8 cellular contexts compared by ENCODE assay signal in genomic region chr2:73283545-73284295, GRCh38. TPM values are rescaled to one million over a fixed set of nuclear protein-coding genes. Genes with fewer than 3 reads are reported as not detected.
DNase-seq lines count a peak whose midpoint lies in the region; ATAC-seq, FAIRE-seq and TF ChIP-seq lines count a peak whose summit lies in the region.

No MANE protein-coding gene starts in this region.

- H3K9me3 Mint-ChIP-seq in activated naive CD8-positive, alpha-beta T cell treated with anti-CD3 and anti-CD28 coated beads, Interleukin-2, amount 50 U/mL, for 24 hours: no peaks in the 10 kb centered on the region

- peaks cover 14% of the 10 kb centered on the region for H3K79me2 ChIP-seq in MM.1S (ENCODE audit: low read length)

- H3K27ac ChIP-seq in MM.1S (ENCODE audit: low read length): no peak overlapping the region

- H3K27me3 ChIP-seq in MM.1S (replicated peaks; ENCODE audit: insufficient read depth, low read length): 0 out of 2 replicates have a peak, but pooled peaks cover 6% of the 10 kb centered on the region

- no peak for TF ChIP-seq CTCF in MM.1S (IDR thresholded peaks at IDR 0.05; ENCODE audit: low read length)

- peak; percentile 35; the same call in 1 of the 2 replicates for TF ChIP-seq POLR2A in GM12892 (IDR thresholded peaks at IDR 0.05; ENCODE audit: low read depth, low read length)

- H3K36me3 ChIP-seq in MM.1S (replicated peaks; ENCODE audit: insufficient read depth, low read length): no peaks in the 10 kb centered on the region

- no peaks in the 10 kb centered on the region for H4K20me1 ChIP-seq in MM.1S (ENCODE audit: insufficient read depth, low read length)

- peak; percentile 84 for FAIRE-seq in GM12892 (lab: Jason Lieb, UNC)

- H2AFZ ChIP-seq in MM.1S (ENCODE audit: low read length): peak overlapping the region; percentile 86

- peak overlapping the region; percentile 78 for H3K4me3 ChIP-seq in MM.1S (ENCODE audit: low read length)
- H3K4me3 ChIP-seq in iPS-18c (ENCODE audit: insufficient read depth, low read depth, low read length): peak overlapping the region; percentile 82

- ATAC-seq in GM21825 (IDR thresholded peaks at IDR 0.05; ENCODE audit: unreplicated experiment): peak; percentile 22
- ATAC-seq in activated naive CD8-positive, alpha-beta T cell treated with anti-CD3 and anti-CD28 coated beads, Interleukin-2, amount 50 U/mL, for 24 hours: peak; percentile 29

- H3K4me1 Mint-ChIP-seq in activated naive CD8-positive, alpha-beta T cell treated with anti-CD3 and anti-CD28 coated beads, Interleukin-2, amount 50 U/mL, for 24 hours: peaks cover 34% of the 10 kb centered on the region

- H3K9me3 ChIP-seq in MM.1S (replicated peaks; ENCODE audit: insufficient read depth, low read length) (no peaks in the 10 kb centered on the region), iPS-18c (ENCODE audit: control insufficient read depth, insufficient read depth, low read length) (no peaks in the 10 kb centered on the region)

- peak overlapping the region; percentile 57; the same call in 1 of the 2 replicates for H3K9ac ChIP-seq in MM.1S (ENCODE audit: low read length)

- no peaks in the 10 kb centered on the region for H3K9me2 ChIP-seq in MM.1S (replicated peaks; ENCODE audit: insufficient read depth, low read length)

- H3K27me3 Mint-ChIP-seq in activated naive CD8-positive, alpha-beta T cell treated with anti-CD3 and anti-CD28 coated beads, Interleukin-2, amount 50 U/mL, for 24 hours: peaks cover 5% of the 10 kb centered on the region

- DNase-seq in GM12892 (ENCODE audit: insufficient read length) (no peak), MM.1S (peak; percentile 50), activated gamma-delta T cell treated with Interleukin-2 at 50 U/mL for 16 hours (no peak), AG08395 (ENCODE audit: low spot score) (no peak)
- DNase-seq in activated naive CD8-positive, alpha-beta T cell treated with anti-CD3 and anti-CD28 coated beads, Interleukin-2, amount 50 U/mL, for 24 hours: peak; percentile 62
- DNase-seq in stimulated activated CD4-positive, alpha-beta T cell treated with anti-CD3 and anti-CD28 coated beads, Interleukin-4, amount 100 ng/mL, for 1 hour: peak; percentile 32

- H3K36me3 Mint-ChIP-seq in activated naive CD8-positive, alpha-beta T cell treated with anti-CD3 and anti-CD28 coated beads, Interleukin-2, amount 50 U/mL, for 24 hours (ENCODE audit: low read depth): peaks cover 21% of the 10 kb centered on the region

- H3K4me1 ChIP-seq in MM.1S (ENCODE audit: low read length): no peaks in the 10 kb centered on the region

- H3F3A ChIP-seq in MM.1S (ENCODE audit: insufficient read depth, low read length): no peaks in the 10 kb centered on the region

- H3K4me3 Mint-ChIP-seq in activated naive CD8-positive, alpha-beta T cell treated with anti-CD3 and anti-CD28 coated beads, Interleukin-2, amount 50 U/mL, for 24 hours: peak overlapping the region; percentile 91

- peak overlapping the region; percentile 92 for H3K27ac Mint-ChIP-seq in activated naive CD8-positive, alpha-beta T cell treated with anti-CD3 and anti-CD28 coated beads, Interleukin-2, amount 50 U/mL, for 24 hours

- H3K4me2 ChIP-seq in MM.1S (ENCODE audit: low read depth, low read length): peak overlapping the region; percentile 83

RNA-seq across cellular contexts. Expression of gene FBXO41, which starts 0.6 kb away (rescaled TPM):
- 17.7 TPM for polyA plus RNA-seq in GM12892 (2012; ENCODE audit: missing spikeins)

RNA-seq across cellular contexts. Expression of gene EGR4, which starts 9.6 kb away (rescaled TPM):
- polyA plus RNA-seq in GM12892 (2012; ENCODE audit: missing spikeins): not detected

RNA-seq across cellular contexts. Expression of gene CCT7, which starts 49.6 kb away (rescaled TPM):
- polyA plus RNA-seq in GM12892 (2012; ENCODE audit: missing spikeins): 400 TPM

RNA-seq across cellular contexts. Expression of gene PRADC1, which starts 50.7 kb away (rescaled TPM):
- polyA plus RNA-seq in GM12892 (2012; ENCODE audit: missing spikeins): 9.5 TPM

Comparison
In these comparisons a context has a peak if more than half of its experiments do, and no peak if none do; other contexts are left out.
1. DNase-seq: peak in MM.1S (single experiment), activated naive CD8-positive, alpha-beta T cell treated with anti-CD3 and anti-CD28 coated beads, Interleukin-2, amount 50 U/mL, for 24 hours (single experiment) and stimulated activated CD4-positive, alpha-beta T cell treated with anti-CD3 and anti-CD28 coated beads, Interleukin-4, amount 100 ng/mL, for 1 hour (single experiment); none in GM12892 (single experiment), activated gamma-delta T cell treated with Interleukin-2 at 50 U/mL for 16 hours (single experiment) and AG08395 (single experiment).